Comparison of ENCODE assay signal across 21 cellular contexts in genomic region chr16:83882118-83882879, GRCh38. TPM values are rescaled to one million over a fixed set of nuclear protein-coding genes. Genes with fewer than 3 reads are reported as not detected.
DNase-seq lines count a peak whose midpoint lies in the region; ATAC-seq and TF ChIP-seq lines count a peak whose summit lies in the region.
"Had no signal": no experiment of that assay in that cellular context is flagged by ENCODE, and none has a peak within 500 bp of the region (broad histone marks: within the 10 kb centered on the region; RNA-seq: fewer than 3 reads in every experiment).

No MANE protein-coding gene starts in this region.

- H3K4me1 Mint-ChIP-seq in neural progenitor cell = peaks cover 36% of the 10 kb centered on the region
- H3K4me1 Mint-ChIP-seq: activated naive CD8-positive, alpha-beta T cell treated with anti-CD3 and anti-CD28 coated beads for 36 hours; activated T-helper 17 cell treated with anti-CD3 and anti-CD28 coated beads, Interleukin-2, amount 50 U/mL, for 72 hours had no signal

- H3K9me3 Mint-ChIP-seq in neural progenitor cell = peaks cover 4% of the 10 kb centered on the region
- H3K9me3 Mint-ChIP-seq: activated CD4-positive, alpha-beta memory T cell treated with anti-CD3 and anti-CD28 coated beads for 36 hours; activated naive CD8-positive, alpha-beta T cell treated with anti-CD3 and anti-CD28 coated beads for 36 hours; activated T-helper 17 cell treated with anti-CD3 and anti-CD28 coated beads, Interleukin-2, amount 50 U/mL, for 72 hours; CD4-positive, alpha-beta T cell; nephron; type B pancreatic cell had no signal

- H3K36me3 ChIP-seq in heart right ventricle = no peaks in the 10 kb centered on the region
- H3K36me3 ChIP-seq in neural progenitor cell = no peaks in the 10 kb centered on the region

- H3K9me3 ChIP-seq in heart right ventricle (no peaks in the 10 kb centered on the region), neural progenitor cell (ENCODE audit: low read depth) (no peaks in the 10 kb centered on the region)

- H3K4me2 ChIP-seq in neural progenitor cell = peak overlapping the region; percentile 25

- peak overlapping the region; percentile 51 for H2AFZ ChIP-seq in neural progenitor cell (replicated peaks)
- H2AFZ ChIP-seq: GM23248, parathyroid adenoma had no signal

- H3K27ac Mint-ChIP-seq in neural progenitor cell = peak overlapping the region; percentile 72
- H3K27ac Mint-ChIP-seq: activated CD4-positive, alpha-beta memory T cell treated with anti-CD3 and anti-CD28 coated beads for 36 hours; activated naive CD8-positive, alpha-beta T cell treated with anti-CD3 and anti-CD28 coated beads for 36 hours; activated T-helper 17 cell treated with anti-CD3 and anti-CD28 coated beads, Interleukin-2, amount 50 U/mL, for 72 hours; CD4-positive, alpha-beta T cell; nephron; type B pancreatic cell had no signal

- no peaks in the 10 kb centered on the region for H3K79me2 ChIP-seq in neural progenitor cell (ENCODE audit: low read depth)
- H3K79me2 ChIP-seq: parathyroid adenoma had no signal

- H3K27ac ChIP-seq in heart right ventricle (peak overlapping the region in 1 of 10 donors; percentile 25), neural progenitor cell (no peak overlapping the region)
- H3K27ac ChIP-seq: 22Rv1, GM23248, parathyroid adenoma had no signal

- H3K9ac ChIP-seq in neural progenitor cell = no peak overlapping the region
- H3K9ac ChIP-seq: GM23248, parathyroid adenoma had no signal

- H3K27me3 Mint-ChIP-seq in neural progenitor cell (ENCODE audit: insufficient read depth, low read depth) = peaks cover 6% of the 10 kb centered on the region

- intact Hi-C loops in heart right ventricle (cut with DNase I) = loop anchor here in 4 of 10 donors (2.0 to 10.0 kb wide), 3 partner anchors 55 to 63 kb away; no protein-coding TSS in a partner anchor

- 42 to 54% methylated on average over 9 of the region's 9 CpGs for WGBS in heart right ventricle, 2 donors

- H3K27me3 ChIP-seq in heart right ventricle (peaks cover 0 to 19% (median 6%) of the 10 kb centered on the region in 7 donors), neural progenitor cell (no peaks in the 10 kb centered on the region)

- H3K4me1 ChIP-seq in heart right ventricle = peaks cover 0 to 9% (median 0%) of the 10 kb centered on the region in 9 donors
- H3K4me1 ChIP-seq in neural progenitor cell = peaks cover 10% of the 10 kb centered on the region
- H3K4me1 ChIP-seq: parathyroid adenoma had no signal

- H3K4me3 ChIP-seq in heart right ventricle = no peak overlapping the region
- no peak overlapping the region for H3K4me3 ChIP-seq in neural progenitor cell
- H3K4me3 ChIP-seq: GM23248 had no signal

- no peak overlapping the region for H3K4me3 Mint-ChIP-seq in neural progenitor cell
- H3K4me3 Mint-ChIP-seq: activated CD4-positive, alpha-beta memory T cell treated with anti-CD3 and anti-CD28 coated beads for 36 hours; activated naive CD8-positive, alpha-beta T cell treated with anti-CD3 and anti-CD28 coated beads for 36 hours; activated T-helper 17 cell treated with anti-CD3 and anti-CD28 coated beads, Interleukin-2, amount 50 U/mL, for 72 hours; CD4-positive, alpha-beta T cell; nephron; type B pancreatic cell had no signal

- no peak for TF ChIP-seq CTCF in heart right ventricle (IDR thresholded peaks at IDR 0.05)
- no peak for TF ChIP-seq CTCF in neural progenitor cell (IDR thresholded peaks at IDR 0.05)

- ATAC-seq in heart right ventricle (peak; percentile 45 to 87 (median 73)), GM21423 (IDR thresholded peaks at IDR 0.05; ENCODE audit: unreplicated experiment) (no peak), GM19324 (IDR thresholded peaks at IDR 0.05; ENCODE audit: low FRiP score, unreplicated experiment) (no peak), GM21825 (IDR thresholded peaks at IDR 0.05; ENCODE audit: unreplicated experiment) (no peak)
- ATAC-seq: activated T-helper 17 cell treated with anti-CD3 and anti-CD28 coated beads, Interleukin-2, amount 50 U/mL, for 72 hours had no signal

- no peaks in the 10 kb centered on the region for H3K36me3 Mint-ChIP-seq in neural progenitor cell
- H3K36me3 Mint-ChIP-seq: activated CD4-positive, alpha-beta memory T cell treated with anti-CD3 and anti-CD28 coated beads for 36 hours; activated naive CD8-positive, alpha-beta T cell treated with anti-CD3 and anti-CD28 coated beads for 36 hours; type B pancreatic cell had no signal

- peaks cover 7% of the 10 kb centered on the region for H3F3A ChIP-seq in neural progenitor cell (ENCODE audit: low read depth)

- DNase-seq in DMS 273 (lab: John Stamatoyannopoulos, UW; ENCODE audit: unreplicated experiment) = peak; percentile 31
- no peak for DNase-seq in DMS 273 treated with DMSO at 0.1 percent for 48 hours (lab: John Stamatoyannopoulos, UW)
- peak; percentile 17 for DNase-seq in NCI-H524 treated with DMSO at 0.1 percent for 48 hours (lab: John Stamatoyannopoulos, UW)
- DNase-seq in heart right ventricle = peak in 1 of 2 donors; percentile 26
- peak; percentile 59 for DNase-seq in neural progenitor cell (ENCODE audit: low spot score)
- DNase-seq: activated CD4-positive, alpha-beta memory T cell treated with anti-CD3 and anti-CD28 coated beads for 36 hours; activated CD8-positive, alpha-beta memory T cell treated with anti-CD3 and anti-CD28 coated beads, Interleukin-2, amount 50 U/mL, for 48 hours; activated naive CD8-positive, alpha-beta T cell treated with anti-CD3 and anti-CD28 coated beads for 36 hours; CD4-positive, alpha-beta T cell; GM23248; MV-4-11; NCI-H1694; NCI-H345 had no signal

- no peaks in the 10 kb centered on the region for H4K20me1 ChIP-seq in neural progenitor cell (ENCODE audit: low read depth)

RNA-seq across cellular contexts. Expression of gene MLYCD, which starts 16.6 kb away (rescaled TPM):
- total RNA-seq in heart right ventricle (10 to 100 TPM; 23.6 to 58.0 (median 43.8) TPM), neural progenitor cell (ENCODE audit: low replicate concordance) (2.5 and 3.3 TPM in 2 replicates)
- 10 to 100 TPM; 13.5 to 25.1 TPM for polyA plus RNA-seq in heart right ventricle

Comparison
In these comparisons a context has a peak if more than half of its experiments do, and no peak if none do; other contexts are left out.
1. ATAC-seq: peak in heart right ventricle (8 of 8); none in GM21423 (single experiment), GM19324 (single experiment) and GM21825 (single experiment).